In the genomic region with DNA sequence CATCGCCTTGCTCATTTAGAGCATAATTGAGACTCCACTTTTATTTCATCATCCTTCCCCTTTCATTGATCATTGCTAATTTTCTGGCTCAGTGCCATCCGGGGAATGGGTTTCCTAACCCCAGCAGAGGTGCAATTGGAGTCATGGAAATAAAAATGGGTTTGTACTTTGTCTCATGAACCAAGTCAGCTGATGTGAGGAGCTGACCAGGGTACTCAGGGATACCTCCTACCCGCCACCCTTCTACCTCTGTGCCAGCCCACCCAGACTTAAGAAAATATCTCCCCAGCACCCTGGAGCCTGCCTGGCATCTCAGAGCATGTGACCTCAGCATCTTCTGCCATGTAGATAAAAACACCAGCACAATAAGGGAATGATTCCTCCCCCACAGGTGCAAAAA, we compare ENCODE assay signal across 34 cellular contexts. TPM values are rescaled to one million over a fixed set of nuclear protein-coding genes. Genes with fewer than 3 reads are reported as not detected.
"Had no signal": no experiment of that assay in that cellular context is flagged by ENCODE, and none has a peak within 500 bp of the region (broad histone marks: within the 10 kb centered on the region; RNA-seq: fewer than 3 reads in every experiment).

No MANE protein-coding gene starts in this region.

- H3K9me3 Mint-ChIP-seq: activated B cell treated with CpG ODN at 0.5 μM for 24 hours; activated CD4-positive, alpha-beta memory T cell treated with anti-CD3 and anti-CD28 coated beads for 36 hours; activated CD4-positive, alpha-beta T cell treated with anti-CD3 and anti-CD28 coated beads, Interleukin-2, amount 10 ng/mL, durations not matched to agents 24 days and 14 days; activated CD8-positive, alpha-beta T cell treated with anti-CD3 and anti-CD28 coated beads for 36 hours; activated naive CD4-positive, alpha-beta T cell treated with anti-CD3 and anti-CD28 coated beads, Interleukin-2, amount 10 ng/mL, durations not matched to agents 7 days and 5 days; activated naive CD4-positive, alpha-beta T cell treated with anti-CD3 and anti-CD28 coated beads, Interleukin-2, amount 50 U/mL, for 24 hours; activated naive CD8-positive, alpha-beta T cell treated with anti-CD3 and anti-CD28 coated beads for 36 hours; activated T-cell treated with anti-CD3 and anti-CD28 coated beads, Interleukin-2, amount 50 U/mL, for 4 hours; activated T-cell treated with anti-CD3 and anti-CD28 coated beads, Interleukin-2, amount 50 U/mL, for 72 hours; activated T-helper 1 cell treated with anti-CD3 and anti-CD28 coated beads, Interleukin-12 subunit alpha, Interleukin-12 subunit beta, Interleukin-2, Interleukin-4 antibody, amounts not matched to agents 30 ng/mL and 10 ng/mL and 1 ng/mL, durations not matched to agents 14 hours and 24 hours and 36 hours; activated T-helper 17 cell treated with anti-CD3 and anti-CD28 coated beads, Interleukin-2, amount 50 U/mL, for 72 hours; central memory CD8-positive, alpha-beta T cell; T-helper 1 cell treated with Interleukin-12 subunit alpha and Interleukin-12 subunit beta and Interleukin-4 antibody, amounts not matched to agents 30 μg/mL and 1 μg/mL, for 36 hours; T-helper 2 cell treated with Interferon-gamma antibody and Interleukin-4, amounts not matched to agents 5 μg/mL and 100 μg/mL, for 36 hours had no signal

- DNase-seq: activated B cell treated with CpG ODN at 0.5 μM for 24 hours; activated CD4-positive, alpha-beta memory T cell treated with anti-CD3 and anti-CD28 coated beads for 36 hours; activated CD4-positive, alpha-beta T cell treated with anti-CD3 and anti-CD28 coated beads for 4 hours; activated CD4-positive, alpha-beta T cell treated with anti-CD3 and anti-CD28 coated beads, Interleukin-2, amount 10 ng/mL, durations not matched to agents 24 days and 14 days; activated CD4-positive, alpha-beta T cell treated with anti-CD3 and anti-CD28 coated beads, Interleukin-2, amount 50 U/mL, for 1 hour; activated CD4-positive, alpha-beta T cell treated with anti-CD3 and anti-CD28 coated beads, Interleukin-2, amount 50 U/mL, for 4 hours; activated CD4-positive, CD25-positive, alpha-beta regulatory T cell treated with anti-CD3 and anti-CD28 coated beads, Interleukin-2, amount 50 U/mL, for 72 hours; activated CD8-positive, alpha-beta memory T cell treated with anti-CD3 and anti-CD28 coated beads, Interleukin-2, amount 50 U/mL, for 4 hours; activated CD8-positive, alpha-beta T cell treated with anti-CD3 and anti-CD28 coated beads for 36 hours; activated effector memory CD4-positive, alpha-beta T cell treated with anti-CD3 and anti-CD28 coated beads, Interleukin-2, amount 50 U/mL, for 16 hours; activated gamma-delta T cell treated with Interleukin-2 at 50 U/mL for 16 hours; activated naive CD4-positive, alpha-beta T cell; activated naive CD4-positive, alpha-beta T cell treated with anti-CD3 and anti-CD28 coated beads, Interleukin-2, amount 10 ng/mL, durations not matched to agents 7 days and 5 days; activated naive CD8-positive, alpha-beta T cell treated with anti-CD3 and anti-CD28 coated beads for 36 hours; activated T-cell treated with anti-CD3 and anti-CD28 coated beads for 4 hours; activated T-cell treated with anti-CD3 and anti-CD28 coated beads, Interleukin-2, amount 50 U/mL, for 1 hour; activated T-cell treated with anti-CD3 and anti-CD28 coated beads, Interleukin-2, amount 50 U/mL, for 4 hours; activated T-cell treated with anti-CD3 and anti-CD28 coated beads, Interleukin-2, amount 50 U/mL, for 72 hours; adrenal gland; amniotic stem cell; aorta; cerebellar nuclear complex; T-helper 1 cell; T-helper 2 cell; T-helper 9 cell had no signal

- H3K27ac ChIP-seq: adrenal gland, cardiac muscle cell, VCaP had no signal

- H3K27me3 Mint-ChIP-seq: activated CD4-positive, alpha-beta memory T cell treated with anti-CD3 and anti-CD28 coated beads for 36 hours; activated naive CD8-positive, alpha-beta T cell treated with anti-CD3 and anti-CD28 coated beads for 36 hours; central memory CD8-positive, alpha-beta T cell had no signal

- H3K36me3 Mint-ChIP-seq: activated CD4-positive, alpha-beta memory T cell treated with anti-CD3 and anti-CD28 coated beads for 36 hours; activated naive CD4-positive, alpha-beta T cell treated with anti-CD3 and anti-CD28 coated beads, Interleukin-2, amount 10 ng/mL, durations not matched to agents 7 days and 5 days; activated naive CD4-positive, alpha-beta T cell treated with anti-CD3 and anti-CD28 coated beads, Interleukin-2, amount 50 U/mL, for 24 hours; activated naive CD8-positive, alpha-beta T cell treated with anti-CD3 and anti-CD28 coated beads for 36 hours; brain had no signal

- H3K4me1 ChIP-seq: adrenal gland had no signal

- H3K36me3 ChIP-seq: adrenal gland, cardiac muscle cell had no signal

- H3K9me3 ChIP-seq: adrenal gland had no signal

- ATAC-seq: activated CD8-positive, alpha-beta T cell treated with anti-CD3 and anti-CD28 coated beads for 36 hours; activated T-cell treated with anti-CD3 and anti-CD28 coated beads, Interleukin-2, amount 50 U/mL, for 4 hours; activated T-cell treated with anti-CD3 and anti-CD28 coated beads, Interleukin-2, amount 50 U/mL, for 72 hours; activated T-helper 17 cell treated with anti-CD3 and anti-CD28 coated beads, Interleukin-2, amount 50 U/mL, for 72 hours had no signal

- H3K4me3 Mint-ChIP-seq: activated B cell treated with CpG ODN at 0.5 μM for 24 hours; activated CD4-positive, alpha-beta memory T cell treated with anti-CD3 and anti-CD28 coated beads for 36 hours; activated CD4-positive, alpha-beta T cell treated with anti-CD3 and anti-CD28 coated beads, Interleukin-2, amount 10 ng/mL, durations not matched to agents 24 days and 14 days; activated CD8-positive, alpha-beta T cell treated with anti-CD3 and anti-CD28 coated beads for 36 hours; activated naive CD4-positive, alpha-beta T cell treated with anti-CD3 and anti-CD28 coated beads, Interleukin-2, amount 10 ng/mL, durations not matched to agents 7 days and 5 days; activated naive CD4-positive, alpha-beta T cell treated with anti-CD3 and anti-CD28 coated beads, Interleukin-2, amount 50 U/mL, for 24 hours; activated naive CD8-positive, alpha-beta T cell treated with anti-CD3 and anti-CD28 coated beads for 36 hours; activated T-cell treated with anti-CD3 and anti-CD28 coated beads, Interleukin-2, amount 50 U/mL, for 4 hours; activated T-cell treated with anti-CD3 and anti-CD28 coated beads, Interleukin-2, amount 50 U/mL, for 72 hours; activated T-helper 1 cell treated with anti-CD3 and anti-CD28 coated beads, Interleukin-12 subunit alpha, Interleukin-12 subunit beta, Interleukin-2, Interleukin-4 antibody, amounts not matched to agents 30 ng/mL and 10 ng/mL and 1 ng/mL, durations not matched to agents 14 hours and 24 hours and 36 hours; activated T-helper 17 cell treated with anti-CD3 and anti-CD28 coated beads, Interleukin-2, amount 50 U/mL, for 72 hours; brain; central memory CD8-positive, alpha-beta T cell; T-helper 1 cell treated with Interleukin-12 subunit alpha and Interleukin-12 subunit beta and Interleukin-4 antibody, amounts not matched to agents 30 μg/mL and 1 μg/mL, for 36 hours; T-helper 2 cell treated with Interferon-gamma antibody and Interleukin-4, amounts not matched to agents 5 μg/mL and 100 μg/mL, for 36 hours had no signal

- H3K4me3 ChIP-seq: adrenal gland, cardiac muscle cell had no signal

- H3K27ac Mint-ChIP-seq: activated B cell treated with CpG ODN at 0.5 μM for 24 hours; activated CD4-positive, alpha-beta memory T cell treated with anti-CD3 and anti-CD28 coated beads for 36 hours; activated CD4-positive, alpha-beta T cell treated with anti-CD3 and anti-CD28 coated beads, Interleukin-2, amount 10 ng/mL, durations not matched to agents 24 days and 14 days; activated CD8-positive, alpha-beta T cell treated with anti-CD3 and anti-CD28 coated beads for 36 hours; activated naive CD4-positive, alpha-beta T cell treated with anti-CD3 and anti-CD28 coated beads, Interleukin-2, amount 10 ng/mL, durations not matched to agents 7 days and 5 days; activated naive CD4-positive, alpha-beta T cell treated with anti-CD3 and anti-CD28 coated beads, Interleukin-2, amount 50 U/mL, for 24 hours; activated naive CD8-positive, alpha-beta T cell treated with anti-CD3 and anti-CD28 coated beads for 36 hours; activated T-cell treated with anti-CD3 and anti-CD28 coated beads, Interleukin-2, amount 50 U/mL, for 72 hours; activated T-helper 1 cell treated with anti-CD3 and anti-CD28 coated beads, Interleukin-12 subunit alpha, Interleukin-12 subunit beta, Interleukin-2, Interleukin-4 antibody, amounts not matched to agents 30 ng/mL and 10 ng/mL and 1 ng/mL, durations not matched to agents 14 hours and 24 hours and 36 hours; activated T-helper 17 cell treated with anti-CD3 and anti-CD28 coated beads, Interleukin-2, amount 50 U/mL, for 72 hours; brain; T-helper 1 cell treated with Interleukin-12 subunit alpha and Interleukin-12 subunit beta and Interleukin-4 antibody, amounts not matched to agents 30 μg/mL and 1 μg/mL, for 36 hours; T-helper 2 cell treated with Interferon-gamma antibody and Interleukin-4, amounts not matched to agents 5 μg/mL and 100 μg/mL, for 36 hours had no signal

- H3K4me1 Mint-ChIP-seq: activated CD4-positive, alpha-beta T cell treated with anti-CD3 and anti-CD28 coated beads, Interleukin-2, amount 10 ng/mL, durations not matched to agents 24 days and 14 days; activated naive CD4-positive, alpha-beta T cell treated with anti-CD3 and anti-CD28 coated beads, Interleukin-2, amount 10 ng/mL, durations not matched to agents 7 days and 5 days; activated naive CD4-positive, alpha-beta T cell treated with anti-CD3 and anti-CD28 coated beads, Interleukin-2, amount 50 U/mL, for 24 hours; activated naive CD8-positive, alpha-beta T cell treated with anti-CD3 and anti-CD28 coated beads for 36 hours had no signal

RNA-seq across cellular contexts. Expression of a gene that starts 59.1 kb away (rescaled TPM):
- total RNA-seq: activated CD4-positive, alpha-beta memory T cell treated with anti-CD3 and anti-CD28 coated beads for 36 hours; activated CD8-positive, alpha-beta T cell treated with anti-CD3 and anti-CD28 coated beads for 36 hours; activated naive CD8-positive, alpha-beta T cell treated with anti-CD3 and anti-CD28 coated beads for 36 hours; activated T-helper 17 cell treated with anti-CD3 and anti-CD28 coated beads, Interleukin-2, amount 50 U/mL, for 72 hours had no signal
